ENCODE assay signal across 1 cellular context in genomic region chr10:47308775-47309174, GRCh38.
TF ChIP-seq lines count a peak whose summit lies in the region.

No MANE protein-coding gene starts in this region.

TF ChIP-seq in HepG2, 621 proteins besides CTCF, POLR2A, EP300 and RAD21:
- TF ChIP-seq NCOR1 (IDR thresholded peaks at IDR 0.05; ENCODE audit: borderline replicate concordance, low read length) (no peak), FOSL1 (CRISPR knock-in tag; IDR thresholded peaks at IDR 0.05; ENCODE audit: borderline replicate concordance) (no peak), PCBP2 (optimal IDR thresholded peaks at IDR 0.05; ENCODE audit: low read depth, low read length, poor library complexity, severe bottlenecking) (no peak), KLF15 (CRISPR knock-in tag; IDR thresholded peaks at IDR 0.05; ENCODE audit: borderline replicate concordance) (no peak), ATF7 (IDR thresholded peaks at IDR 0.05) (no peak), ATF7 (CRISPR knock-in tag; IDR thresholded peaks at IDR 0.05) (no peak), DMTF1 (CRISPR knock-in tag; IDR thresholded peaks at IDR 0.05) (no peak), UBTF (CRISPR knock-in tag; IDR thresholded peaks at IDR 0.05) (no peak)
